In the genomic region with DNA sequence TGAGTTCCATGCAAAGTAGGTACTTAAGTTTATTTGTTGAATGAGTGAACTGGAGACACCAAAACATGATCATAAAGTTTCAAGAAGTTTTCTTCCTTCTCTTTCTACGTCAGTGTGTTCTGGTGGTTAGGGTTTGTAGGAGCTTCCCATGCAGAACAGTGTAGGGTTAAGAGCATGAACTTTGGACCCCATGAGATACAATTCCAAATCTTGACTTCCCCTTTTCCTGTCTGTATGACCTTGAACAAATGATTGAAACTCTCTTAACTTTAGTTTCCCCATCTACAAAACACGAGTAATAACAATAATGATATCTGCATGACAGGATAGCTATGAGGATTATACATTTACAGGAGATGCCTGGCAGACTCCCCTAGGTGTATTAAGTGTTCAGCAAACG, we compare ENCODE assay signal across 12 cellular contexts. TPM values are rescaled to one million over a fixed set of nuclear protein-coding genes. Genes with fewer than 3 reads are reported as not detected.
DNase-seq lines count a peak whose midpoint lies in the region; ATAC-seq lines count a peak whose summit lies in the region.
"Had no signal": no experiment of that assay in that cellular context is flagged by ENCODE, and none has a peak within 500 bp of the region (broad histone marks: within the 10 kb centered on the region; RNA-seq: fewer than 3 reads in every experiment).

No MANE protein-coding gene starts in this region.

- H3K9me3 Mint-ChIP-seq in stimulated activated memory B cell treated with anti-CD40 and anti-IgM and Interleukin-4, amounts not matched to agents 10 μg/mL and 1 μg/mL and 100 μg/mL, for 72 hours, result no peaks in the 10 kb centered on the region

- H3K4me3 Mint-ChIP-seq in stimulated activated memory B cell treated with anti-CD40 and anti-IgM and Interleukin-4, amounts not matched to agents 10 μg/mL and 1 μg/mL and 100 μg/mL, for 72 hours, result no peak overlapping the region

- H3K4me3 ChIP-seq in Karpas-422 (ENCODE audit: low read length), result no peak overlapping the region
- H3K4me3 ChIP-seq: body of pancreas had no signal

- no peak overlapping the region for H3K27ac ChIP-seq in Karpas-422 (ENCODE audit: low read length)
- H3K27ac ChIP-seq: body of pancreas had no signal

- H3K4me1 ChIP-seq in Karpas-422 (ENCODE audit: low read length), result peaks cover 11% of the 10 kb centered on the region
- H3K4me1 ChIP-seq: body of pancreas had no signal

- H4K20me1 ChIP-seq in Karpas-422 (ENCODE audit: insufficient read depth, low read depth, low read length), result no peaks in the 10 kb centered on the region

- H3K27me3 Mint-ChIP-seq in stimulated activated memory B cell treated with anti-CD40 and anti-IgM and Interleukin-4, amounts not matched to agents 10 μg/mL and 1 μg/mL and 100 μg/mL, for 72 hours, result no peaks in the 10 kb centered on the region

- H3K4me2 ChIP-seq in Karpas-422 (ENCODE audit: low read depth, low read length, poor library complexity, severe bottlenecking), result no peak overlapping the region

- H3K36me3 Mint-ChIP-seq in stimulated activated memory B cell treated with anti-CD40 and anti-IgM and Interleukin-4, amounts not matched to agents 10 μg/mL and 1 μg/mL and 100 μg/mL, for 72 hours, result no peaks in the 10 kb centered on the region

- peak; percentile 41 for ATAC-seq in GM19043 (IDR thresholded peaks at IDR 0.05; ENCODE audit: low read depth, unreplicated experiment)
- ATAC-seq in HG02678 (IDR thresholded peaks at IDR 0.05; ENCODE audit: unreplicated experiment), result peak; percentile 45
- ATAC-seq in HG03469 (IDR thresholded peaks at IDR 0.05; ENCODE audit: unreplicated experiment), result peak; percentile 27
- peak; percentile 76 for ATAC-seq in stimulated activated memory B cell treated with anti-CD40 and anti-IgM and Interleukin-4, amounts not matched to agents 10 μg/mL and 1 μg/mL and 100 μg/mL, for 72 hours
- ATAC-seq: body of pancreas had no signal

- H3K9me2 ChIP-seq in Karpas-422 (replicated peaks; ENCODE audit: insufficient read depth, low read length), result no peaks in the 10 kb centered on the region

- H3K36me3 ChIP-seq in Karpas-422 (ENCODE audit: insufficient read depth, low read length), result no peaks in the 10 kb centered on the region

- no peak overlapping the region for H3K9ac ChIP-seq in Karpas-422 (ENCODE audit: low read length)

- H3K27me3 ChIP-seq in Karpas-422 (ENCODE audit: low read length), result no peaks in the 10 kb centered on the region; the same call in 1 of the 2 replicates
- H3K27me3 ChIP-seq: body of pancreas had no signal

- DNase-seq in stimulated activated CD4-positive, alpha-beta T cell treated with anti-CD3 and anti-CD28 coated beads, Interleukin-4, amount 100 ng/mL, for 24 hours, result no peak
- DNase-seq in Karpas-422 (no peak), NCI-H1694 treated with DMSO at 0.1 percent for 48 hours (lab: John Stamatoyannopoulos, UW) (no peak)
- DNase-seq: body of pancreas; Calu3; NCI-H446 treated with DMSO at 0.1 percent for 48 hours; stimulated activated naive CD4-positive, alpha-beta T cell had no signal

- peak overlapping the region; percentile 61 for H3K27ac Mint-ChIP-seq in stimulated activated memory B cell treated with anti-CD40 and anti-IgM and Interleukin-4, amounts not matched to agents 10 μg/mL and 1 μg/mL and 100 μg/mL, for 72 hours

- peaks cover 32% of the 10 kb centered on the region for H3K4me1 Mint-ChIP-seq in stimulated activated memory B cell treated with anti-CD40 and anti-IgM and Interleukin-4, amounts not matched to agents 10 μg/mL and 1 μg/mL and 100 μg/mL, for 72 hours

- no peak overlapping the region for H2AFZ ChIP-seq in Karpas-422 (ENCODE audit: low read length)

- no peaks in the 10 kb centered on the region for H3K79me2 ChIP-seq in Karpas-422 (ENCODE audit: low read length)

- no peaks in the 10 kb centered on the region for H3K9me3 ChIP-seq in Karpas-422 (ENCODE audit: low read length)
- H3K9me3 ChIP-seq: body of pancreas had no signal

RNA-seq across cellular contexts. Expression of gene TENM4, which starts 41.0 kb away (rescaled TPM):
- 0.87 TPM in 1 of 2 replicates, not detected in the other for total RNA-seq in Karpas-422 (2014; rRNA removed; shearing (Covaris generic); ENCODE audit: low replicate concordance)
- total RNA-seq: Calu3, lung microvascular endothelial cell had no signal
